8 cellular contexts compared by ENCODE assay signal in the genomic region with DNA sequence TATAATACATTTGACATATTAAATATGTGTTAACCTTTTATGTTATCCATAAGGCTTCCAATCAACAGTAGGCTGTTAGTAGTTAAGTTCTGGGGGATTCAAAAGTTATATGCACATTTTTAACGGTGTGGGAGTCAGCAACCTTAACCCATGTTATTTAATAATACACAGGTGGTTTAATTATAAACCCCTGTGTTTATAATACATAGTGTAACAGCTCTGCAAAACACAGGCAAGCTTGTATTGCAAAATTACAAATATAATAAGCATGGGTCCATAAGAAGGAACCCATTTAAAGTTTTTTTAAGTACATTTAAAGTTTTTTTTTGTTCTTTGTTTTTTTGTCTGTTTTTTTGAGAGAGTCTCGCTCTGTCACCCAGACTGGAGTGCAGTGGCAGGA.
"Had no signal": no experiment of that assay in that cellular context is flagged by ENCODE, and none has a peak within 500 bp of the region (broad histone marks: within the 10 kb centered on the region; RNA-seq: fewer than 3 reads in every experiment).

No MANE protein-coding gene starts in this region.

- H2AFZ ChIP-seq: GM23338 had no signal

- ATAC-seq: GM23338, K562 had no signal

- DNase-seq: H9, HCEC 1CT, IMR-90 had no signal

- H3K4me3 ChIP-seq: GM23338, K562 had no signal

- H3K27ac ChIP-seq: HL-60 had no signal

- FAIRE-seq: H1, H54, K562 had no signal

- H3K4me2 ChIP-seq: GM23338 had no signal
